2 cellular contexts compared by ENCODE assay signal in genomic region chr1:153963850-153964331, GRCh38.
A peak's percentile ranks its signal among the peaks of the same experiment; 100 is the strongest.
TF ChIP-seq lines count a peak whose summit lies in the region.

No MANE protein-coding gene starts in this region.

TF ChIP-seq in HEK293, 187 proteins besides CTCF, POLR2A, EP300 and RAD21 (continued from another document and continues in another):
- TF ChIP-seq REST (tag by site-specific recombination; IDR thresholded peaks at IDR 0.05) = peak; percentile 57; the same call in 1 of the 2 replicates
- TF ChIP-seq ZBTB17 (tag by site-specific recombination; IDR thresholded peaks at IDR 0.05) = peak; percentile 45
- TF ChIP-seq ZNF580 (tag by site-specific recombination; IDR thresholded peaks at IDR 0.05) = no peak
- TF ChIP-seq, protein P1, sequence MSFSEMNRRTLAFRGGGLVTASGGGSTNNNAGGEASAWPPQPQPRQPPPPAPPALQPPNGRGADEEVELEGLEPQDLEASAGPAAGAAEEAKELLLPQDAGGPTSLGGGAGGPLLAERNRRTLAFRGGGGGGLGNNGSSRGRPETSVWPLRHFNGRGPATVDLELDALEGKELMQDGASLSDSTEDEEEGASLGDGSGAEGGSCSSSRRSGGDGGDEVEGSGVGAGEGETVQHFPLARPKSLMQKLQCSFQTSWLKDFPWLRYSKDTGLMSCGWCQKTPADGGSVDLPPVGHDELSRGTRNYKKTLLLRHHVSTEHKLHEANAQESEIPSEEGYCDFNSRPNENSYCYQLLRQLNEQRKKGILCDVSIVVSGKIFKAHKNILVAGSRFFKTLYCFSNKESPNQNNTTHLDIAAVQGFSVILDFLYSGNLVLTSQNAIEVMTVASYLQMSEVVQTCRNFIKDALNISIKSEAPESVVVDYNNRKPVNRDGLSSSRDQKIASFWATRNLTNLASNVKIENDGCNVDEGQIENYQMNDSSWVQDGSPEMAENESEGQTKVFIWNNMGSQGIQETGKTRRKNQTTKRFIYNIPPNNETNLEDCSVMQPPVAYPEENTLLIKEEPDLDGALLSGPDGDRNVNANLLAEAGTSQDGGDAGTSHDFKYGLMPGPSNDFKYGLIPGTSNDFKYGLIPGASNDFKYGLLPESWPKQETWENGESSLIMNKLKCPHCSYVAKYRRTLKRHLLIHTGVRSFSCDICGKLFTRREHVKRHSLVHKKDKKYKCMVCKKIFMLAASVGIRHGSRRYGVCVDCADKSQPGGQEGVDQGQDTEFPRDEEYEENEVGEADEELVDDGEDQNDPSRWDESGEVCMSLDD (tag by site-specific recombination; IDR thresholded peaks at IDR 0.05) = peak; percentile 23; the same call in 1 of the 2 replicates
- peak; percentile 61 for TF ChIP-seq ZBTB8A (tag by site-specific recombination; IDR thresholded peaks at IDR 0.05)
- TF ChIP-seq ZNF837 (tag by site-specific recombination; IDR thresholded peaks at IDR 0.05) = no peak
- peak; percentile 20; the same call in 1 of the 2 replicates for TF ChIP-seq ZBTB48 (tag by site-specific recombination; IDR thresholded peaks at IDR 0.05)
- peak; percentile 40; the same call in 1 of the 2 replicates for TF ChIP-seq ZNF600 (tag by site-specific recombination; IDR thresholded peaks at IDR 0.05)
- peak; percentile 30; the same call in 1 of the 2 replicates for TF ChIP-seq ZNF398 (tag by site-specific recombination; IDR thresholded peaks at IDR 0.05)
- TF ChIP-seq ZNF341 (tag by site-specific recombination; IDR thresholded peaks at IDR 0.05; ENCODE audit: low read depth) = peak; percentile 98
- TF ChIP-seq ZNF585B (tag by site-specific recombination; IDR thresholded peaks at IDR 0.05) = no peak
- TF ChIP-seq ZNF660 (tag by site-specific recombination; IDR thresholded peaks at IDR 0.05) = 0 out of 2 replicates have a peak, but pooled peaks have one; percentile 53
- peak; percentile 83 for TF ChIP-seq KLF1 (tag by site-specific recombination; IDR thresholded peaks at IDR 0.05)
- peak; percentile 87 for TF ChIP-seq EGR2 (tag by site-specific recombination; IDR thresholded peaks at IDR 0.05; ENCODE audit: low read depth)

TF ChIP-seq in SK-N-SH treated with all-trans-retinoic acid at 6 μM for 48 hours, 23 proteins besides CTCF, POLR2A, EP300 and RAD21 (continued from another document):
- TF ChIP-seq, protein P2, sequence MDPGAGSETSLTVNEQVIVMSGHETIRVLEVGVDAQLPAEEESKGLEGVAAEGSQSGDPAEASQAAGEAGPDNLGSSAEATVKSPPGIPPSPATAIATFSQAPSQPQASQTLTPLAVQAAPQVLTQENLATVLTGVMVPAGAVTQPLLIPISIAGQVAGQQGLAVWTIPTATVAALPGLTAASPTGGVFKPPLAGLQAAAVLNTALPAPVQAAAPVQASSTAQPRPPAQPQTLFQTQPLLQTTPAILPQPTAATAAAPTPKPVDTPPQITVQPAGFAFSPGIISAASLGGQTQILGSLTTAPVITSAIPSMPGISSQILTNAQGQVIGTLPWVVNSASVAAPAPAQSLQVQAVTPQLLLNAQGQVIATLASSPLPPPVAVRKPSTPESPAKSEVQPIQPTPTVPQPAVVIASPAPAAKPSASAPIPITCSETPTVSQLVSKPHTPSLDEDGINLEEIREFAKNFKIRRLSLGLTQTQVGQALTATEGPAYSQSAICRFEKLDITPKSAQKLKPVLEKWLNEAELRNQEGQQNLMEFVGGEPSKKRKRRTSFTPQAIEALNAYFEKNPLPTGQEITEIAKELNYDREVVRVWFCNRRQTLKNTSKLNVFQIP (CRISPR knock-in tag; IDR thresholded peaks at IDR 0.05; ENCODE audit: borderline replicate concordance, low read depth) = no peak
- no peak for TF ChIP-seq GLIS3 (CRISPR knock-in tag; IDR thresholded peaks at IDR 0.05)
- TF ChIP-seq, protein P3, sequence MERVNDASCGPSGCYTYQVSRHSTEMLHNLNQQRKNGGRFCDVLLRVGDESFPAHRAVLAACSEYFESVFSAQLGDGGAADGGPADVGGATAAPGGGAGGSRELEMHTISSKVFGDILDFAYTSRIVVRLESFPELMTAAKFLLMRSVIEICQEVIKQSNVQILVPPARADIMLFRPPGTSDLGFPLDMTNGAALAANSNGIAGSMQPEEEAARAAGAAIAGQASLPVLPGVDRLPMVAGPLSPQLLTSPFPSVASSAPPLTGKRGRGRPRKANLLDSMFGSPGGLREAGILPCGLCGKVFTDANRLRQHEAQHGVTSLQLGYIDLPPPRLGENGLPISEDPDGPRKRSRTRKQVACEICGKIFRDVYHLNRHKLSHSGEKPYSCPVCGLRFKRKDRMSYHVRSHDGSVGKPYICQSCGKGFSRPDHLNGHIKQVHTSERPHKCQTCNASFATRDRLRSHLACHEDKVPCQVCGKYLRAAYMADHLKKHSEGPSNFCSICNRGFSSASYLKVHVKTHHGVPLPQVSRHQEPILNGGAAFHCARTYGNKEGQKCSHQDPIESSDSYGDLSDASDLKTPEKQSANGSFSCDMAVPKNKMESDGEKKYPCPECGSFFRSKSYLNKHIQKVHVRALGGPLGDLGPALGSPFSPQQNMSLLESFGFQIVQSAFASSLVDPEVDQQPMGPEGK (CRISPR knock-in tag; IDR thresholded peaks at IDR 0.05; ENCODE audit: borderline replicate concordance) = no peak
- no peak for TF ChIP-seq CREB5 (CRISPR knock-in tag; IDR thresholded peaks at IDR 0.05; ENCODE audit: low read depth)
- no peak for TF ChIP-seq PPARA (CRISPR knock-in tag; IDR thresholded peaks at IDR 0.05; ENCODE audit: borderline replicate concordance)
- no peak for TF ChIP-seq ARNTL (CRISPR knock-in tag; IDR thresholded peaks at IDR 0.05; ENCODE audit: borderline replicate concordance, low read depth)
- TF ChIP-seq RARB (CRISPR knock-in tag; IDR thresholded peaks at IDR 0.05) = no peak
- TF ChIP-seq ISL1 (CRISPR knock-in tag; IDR thresholded peaks at IDR 0.05) = no peak
- TF ChIP-seq TOX (CRISPR knock-in tag; IDR thresholded peaks at IDR 0.05; ENCODE audit: borderline replicate concordance) = no peak
- TF ChIP-seq, protein P4, sequence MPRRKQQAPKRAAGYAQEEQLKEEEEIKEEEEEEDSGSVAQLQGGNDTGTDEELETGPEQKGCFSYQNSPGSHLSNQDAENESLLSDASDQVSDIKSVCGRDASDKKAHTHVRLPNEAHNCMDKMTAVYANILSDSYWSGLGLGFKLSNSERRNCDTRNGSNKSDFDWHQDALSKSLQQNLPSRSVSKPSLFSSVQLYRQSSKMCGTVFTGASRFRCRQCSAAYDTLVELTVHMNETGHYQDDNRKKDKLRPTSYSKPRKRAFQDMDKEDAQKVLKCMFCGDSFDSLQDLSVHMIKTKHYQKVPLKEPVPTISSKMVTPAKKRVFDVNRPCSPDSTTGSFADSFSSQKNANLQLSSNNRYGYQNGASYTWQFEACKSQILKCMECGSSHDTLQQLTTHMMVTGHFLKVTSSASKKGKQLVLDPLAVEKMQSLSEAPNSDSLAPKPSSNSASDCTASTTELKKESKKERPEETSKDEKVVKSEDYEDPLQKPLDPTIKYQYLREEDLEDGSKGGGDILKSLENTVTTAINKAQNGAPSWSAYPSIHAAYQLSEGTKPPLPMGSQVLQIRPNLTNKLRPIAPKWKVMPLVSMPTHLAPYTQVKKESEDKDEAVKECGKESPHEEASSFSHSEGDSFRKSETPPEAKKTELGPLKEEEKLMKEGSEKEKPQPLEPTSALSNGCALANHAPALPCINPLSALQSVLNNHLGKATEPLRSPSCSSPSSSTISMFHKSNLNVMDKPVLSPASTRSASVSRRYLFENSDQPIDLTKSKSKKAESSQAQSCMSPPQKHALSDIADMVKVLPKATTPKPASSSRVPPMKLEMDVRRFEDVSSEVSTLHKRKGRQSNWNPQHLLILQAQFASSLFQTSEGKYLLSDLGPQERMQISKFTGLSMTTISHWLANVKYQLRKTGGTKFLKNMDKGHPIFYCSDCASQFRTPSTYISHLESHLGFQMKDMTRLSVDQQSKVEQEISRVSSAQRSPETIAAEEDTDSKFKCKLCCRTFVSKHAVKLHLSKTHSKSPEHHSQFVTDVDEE (CRISPR knock-in tag; IDR thresholded peaks at IDR 0.05) = no peak
- no peak for TF ChIP-seq ZC3H10 (CRISPR knock-in tag; IDR thresholded peaks at IDR 0.05)
- no peak for TF ChIP-seq TCF4 (CRISPR knock-in tag; IDR thresholded peaks at IDR 0.05; ENCODE audit: borderline replicate concordance)
